ENCODE assay signal across 6 cellular contexts in genomic region chr1:16043950-16044349, GRCh38. TPM values are rescaled to one million over a fixed set of nuclear protein-coding genes. Genes with fewer than 3 reads are reported as not detected.
"Had no signal": no experiment of that assay in that cellular context is flagged by ENCODE, and none has a peak within 500 bp of the region (broad histone marks: within the 10 kb centered on the region; RNA-seq: fewer than 3 reads in every experiment).

No MANE protein-coding gene starts in this region.

- H3K27ac Mint-ChIP-seq: H9 had no signal

- H2AFZ ChIP-seq: GM23248 had no signal

- H3K9ac ChIP-seq: GM23248 had no signal

- DNase-seq: GM23248, GOT3, H9, HCEC 1CT, IMR-90 had no signal

- H3K4me3 Mint-ChIP-seq: H9 had no signal

- H3K4me3 ChIP-seq: GM23248 had no signal

- H3K9me3 Mint-ChIP-seq: H9 had no signal

- H3K27ac ChIP-seq: GM23248 had no signal

RNA-seq across cellular contexts. Expression of gene CLCNKB, which starts 0.4 kb away (rescaled TPM):
- total RNA-seq: GM23248, HT-29, IMR-90 had no signal
- polyA plus RNA-seq: GM23248 had no signal

RNA-seq across cellular contexts. Expression of gene CLCNKA, which starts 22.1 kb away (rescaled TPM):
- total RNA-seq: GM23248, HT-29, IMR-90 had no signal
- polyA plus RNA-seq: GM23248 had no signal

RNA-seq across cellular contexts. Expression of gene HSPB7, which starts 26.1 kb away (rescaled TPM):
- total RNA-seq: H9, HT-29 had no signal

RNA-seq across cellular contexts. Expression of gene SRARP, which starts 39.9 kb away (rescaled TPM):
- total RNA-seq: GM23248, H9, HT-29, IMR-90 had no signal
- polyA plus RNA-seq: GM23248, IMR-90 had no signal
